ENCODE assay signal across 19 cellular contexts in genomic region chr2:8059255-8059654, GRCh38.
A peak's percentile ranks its signal among the peaks of the same experiment; 100 is the strongest.
DNase-seq lines count a peak whose midpoint lies in the region; ATAC-seq lines count a peak whose summit lies in the region.
"Had no signal": no experiment of that assay in that cellular context is flagged by ENCODE, and none has a peak within 500 bp of the region (broad histone marks: within the 10 kb centered on the region; RNA-seq: fewer than 3 reads in every experiment).

No MANE protein-coding gene starts in this region.

- peak; percentile 78 for DNase-seq in DMS153 (lab: John Stamatoyannopoulos, UW)
- DNase-seq in NCI-H1105 (lab: John Stamatoyannopoulos, UW), result peak; percentile 60
- peak; percentile 8 for DNase-seq in NCI-H2171 (lab: John Stamatoyannopoulos, UW)
- peak; percentile 41 for DNase-seq in RPMI8226
- DNase-seq in SKM-1 treated with dmso at 0.1 percent for 144 hours (lab: John Stamatoyannopoulos, UW; ENCODE audit: unreplicated experiment), result no peak
- no peak for DNase-seq in EL
- DNase-seq in sciatic nerve (ENCODE audit: low spot score), result no peak
- DNase-seq: activated CD4-positive, CD25-positive, alpha-beta regulatory T cell treated with anti-CD3 and anti-CD28 coated beads, Interleukin-2, amount 50 U/mL, for 72 hours; activated CD8-positive, alpha-beta memory T cell treated with anti-CD3 and anti-CD28 coated beads for 24 hours; activated T-cell treated with anti-CD3 and anti-CD28 coated beads, Interleukin-2, amount 50 U/mL, for 4 hours; CD4-positive, alpha-beta memory T cell; effector memory CD8-positive, alpha-beta T cell; gastrocnemius medialis; hypothalamus; mucosa of descending colon; NCI-H1930; stimulated activated naive CD8-positive, alpha-beta T cell treated with anti-CD3 and anti-CD28 coated beads, Interleukin-15, Interleukin-2, amounts not matched to agents 100 U/mL and 50 U/mL, for 24 hours; tibial artery had no signal

- intact Hi-C loops in sciatic nerve (cut with DNase I), result no loop called here

- ATAC-seq in GM21737 (IDR thresholded peaks at IDR 0.05; ENCODE audit: unreplicated experiment) (no peak), sciatic nerve (no peak)
- ATAC-seq: activated T-cell treated with anti-CD3 and anti-CD28 coated beads, Interleukin-2, amount 50 U/mL, for 4 hours; effector memory CD8-positive, alpha-beta T cell; gastrocnemius medialis; mucosa of descending colon; stimulated activated naive CD8-positive, alpha-beta T cell treated with anti-CD3 and anti-CD28 coated beads, Interleukin-15, Interleukin-2, amounts not matched to agents 100 U/mL and 50 U/mL, for 24 hours had no signal

Comparison
In these comparisons a context has a peak if more than half of its experiments do, and no peak if none do; other contexts are left out.
1. DNase-seq: peak in DMS153 (single experiment), NCI-H1105 (single experiment), NCI-H2171 (single experiment) and RPMI8226 (single experiment); none in SKM-1 treated with dmso at 0.1 percent for 144 hours (single experiment), EL (single experiment) and sciatic nerve (single experiment).